Comparison of ENCODE assay signal across 25 cellular contexts in genomic region chr3:190591080-190591479, GRCh38.
DNase-seq lines count a peak whose midpoint lies in the region; ATAC-seq and TF ChIP-seq lines count a peak whose summit lies in the region.
"Had no signal": no experiment of that assay in that cellular context is flagged by ENCODE, and none has a peak within 500 bp of the region (broad histone marks: within the 10 kb centered on the region; RNA-seq: fewer than 3 reads in every experiment).

No MANE protein-coding gene starts in this region.

- DNase-seq in DMS53 (lab: John Stamatoyannopoulos, UW) (peak; percentile 65), NCI-H345 (lab: John Stamatoyannopoulos, UW) (peak; percentile 90), fibroblast of villous mesenchyme (ENCODE audit: low read depth) (peak; percentile 26), HPDE6-E6E7 (ENCODE audit: extremely low spot score) (no peak)
- DNase-seq: activated CD4-positive, alpha-beta T cell treated with anti-CD3 and anti-CD28 coated beads, Interleukin-2, amount 50 U/mL, for 48 hours; foreskin keratinocyte; HCEC 1CT; hippocampal formation; islet precursor cell; NCI-H1694 treated with DMSO at 0.1 percent for 48 hours; NCI-H524; nucleus accumbens; PC-9; retina; spleen; stimulated activated CD4-positive, alpha-beta T cell treated with anti-CD3 and anti-CD28 coated beads, Interleukin-4, amount 100 ng/mL, for 24 hours; stomach; T-helper 2 cell; WERI-Rb-1 had no signal

- no peak for TF ChIP-seq CTCF in fibroblast of villous mesenchyme (IDR thresholded peaks at IDR 0.05; ENCODE audit: insufficient read depth, low read depth, low read length)

- peaks cover 0 to 33% (median 15%) of the 10 kb centered on the region in 11 experiments; a peak in 15 of 22 replicates for H3K9me3 ChIP-seq in BLaER1 treated with 17β-estradiol and CSF1 and Interleukin-3, amounts not matched to agents 10 nM and 100 nM (replicated peaks in 1 of 11)
- H3K9me3 ChIP-seq: SJSA1, spleen, stomach had no signal

- H3K9ac ChIP-seq in BLaER1 treated with 17β-estradiol and CSF1 and Interleukin-3, amounts not matched to agents 10 nM and 100 nM: no peak overlapping the region

- H3K4me1 ChIP-seq in BLaER1 treated with 17β-estradiol and CSF1 and Interleukin-3, amounts not matched to agents 10 nM and 100 nM: peaks cover 17 to 37% (median 26%) of the 10 kb centered on the region in 10 experiments

- ATAC-seq in HG03457 (IDR thresholded peaks at IDR 0.05; ENCODE audit: unreplicated experiment): no peak
- ATAC-seq in HG03442 (IDR thresholded peaks at IDR 0.05; ENCODE audit: unreplicated experiment): no peak
- ATAC-seq in GM21367 (IDR thresholded peaks at IDR 0.05; ENCODE audit: unreplicated experiment): no peak
- ATAC-seq: foreskin keratinocyte had no signal

- H4K20me1 ChIP-seq in BLaER1 treated with 17β-estradiol and CSF1 and Interleukin-3, amounts not matched to agents 10 nM and 100 nM: no peaks in the 10 kb centered on the region

- no peak overlapping the region; a peak in 1 of 22 replicates for H3K27ac ChIP-seq in BLaER1 treated with 17β-estradiol and CSF1 and Interleukin-3, amounts not matched to agents 10 nM and 100 nM
- H3K27ac ChIP-seq: cardiac muscle cell, foreskin keratinocyte, PC-9, SJSA1, spleen, stomach, WERI-Rb-1 had no signal

- H3K4me3 ChIP-seq in BLaER1 treated with 17β-estradiol and CSF1 and Interleukin-3, amounts not matched to agents 10 nM and 100 nM: no peak overlapping the region
- no peak overlapping the region for H3K4me3 ChIP-seq in fibroblast of villous mesenchyme (ENCODE audit: low read depth, low read length)
- H3K4me3 ChIP-seq: cardiac muscle cell, PC-9, SJSA1, spleen, stomach had no signal

- H3K4me2 ChIP-seq in BLaER1 treated with 17β-estradiol and CSF1 and Interleukin-3, amounts not matched to agents 10 nM and 100 nM: peak overlapping the region in 7 of 11 experiments; percentile 28 to 50 (median 44); a peak in 13 of 22 replicates
- H3K4me2 ChIP-seq: PC-9 had no signal

- peaks cover 0 to 25% (median 5%) of the 10 kb centered on the region in 11 experiments; a peak in 8 of 22 replicates for H3K36me3 ChIP-seq in BLaER1 treated with 17β-estradiol and CSF1 and Interleukin-3, amounts not matched to agents 10 nM and 100 nM
- H3K36me3 ChIP-seq: cardiac muscle cell, spleen, stomach, WERI-Rb-1 had no signal

- no peaks in the 10 kb centered on the region for H3K27me3 ChIP-seq in BLaER1 treated with 17β-estradiol and CSF1 and Interleukin-3, amounts not matched to agents 10 nM and 100 nM
- H3K27me3 ChIP-seq: cardiac muscle cell, foreskin keratinocyte, SJSA1, spleen, stomach had no signal
